ENCODE assay signal across 26 cellular contexts in the genomic region with DNA sequence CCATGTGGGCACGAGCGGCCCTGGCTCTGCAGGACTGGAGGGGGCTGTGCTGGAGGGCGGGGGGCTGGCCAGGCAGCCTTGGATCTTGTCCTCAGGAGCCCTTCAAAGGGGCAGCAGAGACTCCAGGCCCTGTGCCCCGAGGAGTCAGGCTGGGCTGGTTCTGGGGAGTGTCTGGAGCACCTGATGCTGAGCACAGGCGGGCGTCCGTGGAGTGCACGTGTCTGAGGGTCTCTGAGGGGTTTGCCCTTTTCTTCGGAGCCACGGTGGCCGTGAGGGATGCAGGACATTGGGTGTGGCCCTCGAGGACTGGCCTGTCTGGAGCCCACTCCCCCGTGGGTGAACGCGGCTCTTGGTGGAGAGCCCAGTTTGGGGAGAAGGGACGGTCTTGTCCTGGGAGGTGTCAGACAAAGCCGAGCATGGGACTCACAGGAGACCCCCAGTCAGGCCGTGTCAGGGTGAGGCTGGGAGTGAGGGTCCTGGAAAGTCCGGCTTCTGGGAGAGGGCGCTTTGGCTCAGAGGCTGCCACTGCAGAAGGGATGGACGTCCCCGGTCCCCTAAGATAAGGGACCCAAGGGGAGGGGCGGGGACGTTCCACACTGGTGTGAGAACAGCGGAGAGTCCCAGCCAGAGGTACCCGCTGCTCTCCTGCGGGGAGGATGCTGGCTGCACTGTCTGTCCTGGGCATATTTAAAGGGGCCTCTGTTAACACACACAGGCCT.
A peak's percentile ranks its signal among the peaks of the same experiment; 100 is the strongest.
DNase-seq lines count a peak whose midpoint lies in the region; TF ChIP-seq lines count a peak whose summit lies in the region.
"Had no signal": no experiment of that assay in that cellular context is flagged by ENCODE, and none has a peak within 500 bp of the region (broad histone marks: within the 10 kb centered on the region; RNA-seq: fewer than 3 reads in every experiment).

No MANE protein-coding gene starts in this region.

- peaks cover 0 to 6% (median 2%) of the 10 kb centered on the region in 4 donors for H3K36me3 ChIP-seq in liver (ENCODE audit: control insufficient read depth in 4 of 4, insufficient read depth in 3 of 4, low read depth in 1 of 4, low read length in 3 of 4)

- no peak overlapping the region for H3K27ac ChIP-seq in H9 (ENCODE audit: insufficient read length, low read depth, low read length)
- peak overlapping the region; percentile 53 to 82 for H3K27ac ChIP-seq in coronary artery
- H3K27ac ChIP-seq in liver (ENCODE audit: low read depth in 1 of 2, low read length in 2 of 2): peak overlapping the region; percentile 4 to 16
- peak overlapping the region; percentile 93 for H3K27ac ChIP-seq in substantia nigra (ENCODE audit: low read depth, low read length, poor library complexity, severe bottlenecking)
- H3K27ac ChIP-seq: thyroid gland had no signal

- H2BK5ac ChIP-seq in H9 (ENCODE audit: insufficient read length, low read length): no peak overlapping the region

- H3K9me3 Mint-ChIP-seq in H9: peaks cover 14 to 15% of the 10 kb centered on the region in 2 experiments
- no peaks in the 10 kb centered on the region for H3K9me3 Mint-ChIP-seq in activated T-helper 2 cell treated with anti-CD3 and anti-CD28 coated beads, Interferon-gamma antibody, Interleukin-2, Interleukin-4, amounts not matched to agents 10 μg/mL and 5 μg/mL and 100 μg/mL, durations not matched to agents 14 hours and 24 hours and 36 hours

- peaks cover 13% of the 10 kb centered on the region for H3K79me1 ChIP-seq in H9 (ENCODE audit: insufficient read depth, low read depth, low read length, poor library complexity, severe bottlenecking)

- peak overlapping the region; percentile 32 to 95 (median 74); a peak in 6 of 7 replicates for H3K27ac Mint-ChIP-seq in H9
- H3K27ac Mint-ChIP-seq in activated T-helper 2 cell treated with anti-CD3 and anti-CD28 coated beads, Interferon-gamma antibody, Interleukin-2, Interleukin-4, amounts not matched to agents 10 μg/mL and 5 μg/mL and 100 μg/mL, durations not matched to agents 14 hours and 24 hours and 36 hours: no peak overlapping the region
- H3K27ac Mint-ChIP-seq: activated CD4-positive, alpha-beta memory T cell treated with anti-CD3 and anti-CD28 coated beads for 36 hours; activated naive CD8-positive, alpha-beta T cell treated with anti-CD3 and anti-CD28 coated beads, Interleukin-2, amount 50 U/mL, for 24 hours; CD8-positive, alpha-beta T cell; mesothelial cell of epicardium had no signal

- no peaks in the 10 kb centered on the region for H4K20me1 ChIP-seq in H9 (ENCODE audit: control insufficient read depth, insufficient read depth, insufficient read length)

- H4K91ac ChIP-seq in H9 (ENCODE audit: insufficient read length, low read depth, low read length): no peak overlapping the region

- H3K9ac ChIP-seq in H9 (ENCODE audit: extremely low read depth, insufficient read length, low read length): no peak overlapping the region
- H3K9ac ChIP-seq in liver (ENCODE audit: low read depth in 1 of 2, low read length in 2 of 2): no peak overlapping the region

- no peak overlapping the region for H2BK120ac ChIP-seq in H9 (ENCODE audit: low read depth, low read length, poor library complexity, severe bottlenecking)

- H3K4me3 Mint-ChIP-seq in H9: no peak overlapping the region
- H3K4me3 Mint-ChIP-seq in activated T-helper 2 cell treated with anti-CD3 and anti-CD28 coated beads, Interferon-gamma antibody, Interleukin-2, Interleukin-4, amounts not matched to agents 10 μg/mL and 5 μg/mL and 100 μg/mL, durations not matched to agents 14 hours and 24 hours and 36 hours (ENCODE audit: low read depth): no peak overlapping the region
- H3K4me3 Mint-ChIP-seq: activated CD4-positive, alpha-beta memory T cell treated with anti-CD3 and anti-CD28 coated beads for 36 hours; activated naive CD8-positive, alpha-beta T cell treated with anti-CD3 and anti-CD28 coated beads, Interleukin-2, amount 50 U/mL, for 24 hours; CD8-positive, alpha-beta T cell; mesothelial cell of epicardium; naive thymus-derived CD8-positive, alpha-beta T cell had no signal

- H3T11ph ChIP-seq in H9 (ENCODE audit: low read length): no peak overlapping the region

- WGBS in H9 (ENCODE audit: extremely low coverage, insufficient read length, low lambda C conversion rate): no CpG with 5 or more reads among the region's 27 CpGs
- 76% methylated on average over 27 of the region's 27 CpGs for WGBS in liver

- no peaks in the 10 kb centered on the region for H3K9me3 ChIP-seq in H9 (ENCODE audit: control insufficient read depth, low read depth, low read length)
- no peaks in the 10 kb centered on the region for H3K9me3 ChIP-seq in liver (ENCODE audit: control insufficient read depth in 4 of 4, low read length in 3 of 4)
- H3K9me3 ChIP-seq: thyroid gland had no signal

- H3K27me3 ChIP-seq in H9 (ENCODE audit: insufficient read depth, low read length): no peaks in the 10 kb centered on the region
- no peaks in the 10 kb centered on the region for H3K27me3 ChIP-seq in liver (ENCODE audit: control insufficient read depth in 4 of 4, insufficient read depth in 4 of 4, low read length in 3 of 4)
- H3K27me3 ChIP-seq: thyroid gland had no signal

- no peak overlapping the region for H3K4ac ChIP-seq in H9 (ENCODE audit: low read depth, low read length)

- H4K5ac ChIP-seq in H9 (ENCODE audit: insufficient read length, low read depth, low read length): no peak overlapping the region

- no peak overlapping the region for H2BK20ac ChIP-seq in H9 (ENCODE audit: low read depth, low read length, poor library complexity, severe bottlenecking)

- no peak overlapping the region for H3K56ac ChIP-seq in H9 (ENCODE audit: insufficient read length, low read depth, low read length)

- no peak overlapping the region for H2AK5ac ChIP-seq in H9 (ENCODE audit: insufficient read length, low read length)

- no peak overlapping the region for H4K8ac ChIP-seq in H9 (replicated peaks; ENCODE audit: insufficient read length, low read depth, low read length)

- H3K14ac ChIP-seq in H9 (ENCODE audit: insufficient read depth, low read length): peak overlapping the region; percentile 27; the same call in 1 of the 2 replicates

- no peaks in the 10 kb centered on the region for H3K4me1 ChIP-seq in H9 (ENCODE audit: insufficient read depth, low read length)
- H3K4me1 ChIP-seq in liver (ENCODE audit: control insufficient read depth in 4 of 4, insufficient read depth in 4 of 4, low read length in 3 of 4): peaks cover 29 to 96% (median 92%) of the 10 kb centered on the region in 4 donors

- H3K36me3 Mint-ChIP-seq in H9 (ENCODE audit: insufficient read depth in 1 of 3, low read depth in 3 of 3): peaks cover 19 to 51% (median 39%) of the 10 kb centered on the region in 3 experiments
- no peaks in the 10 kb centered on the region for H3K36me3 Mint-ChIP-seq in activated T-helper 2 cell treated with anti-CD3 and anti-CD28 coated beads, Interferon-gamma antibody, Interleukin-2, Interleukin-4, amounts not matched to agents 10 μg/mL and 5 μg/mL and 100 μg/mL, durations not matched to agents 14 hours and 24 hours and 36 hours (ENCODE audit: low read depth)
- H3K36me3 Mint-ChIP-seq: CD8-positive, alpha-beta T cell had no signal

- H3K79me2 ChIP-seq in H9 (ENCODE audit: insufficient read depth, low read length): peaks cover 13% of the 10 kb centered on the region; the same call in 1 of the 2 replicates

- peaks cover 8 to 16% of the 10 kb centered on the region in 2 experiments; a peak in 3 of 4 replicates for H3K4me1 Mint-ChIP-seq in H9
- peaks cover 6% of the 10 kb centered on the region for H3K4me1 Mint-ChIP-seq in activated T-helper 2 cell treated with anti-CD3 and anti-CD28 coated beads, Interferon-gamma antibody, Interleukin-2, Interleukin-4, amounts not matched to agents 10 μg/mL and 5 μg/mL and 100 μg/mL, durations not matched to agents 14 hours and 24 hours and 36 hours (ENCODE audit: low read depth)

- no peak overlapping the region for H3K23ac ChIP-seq in H9 (ENCODE audit: insufficient read length, low read depth, low read length)

- H3K27me3 Mint-ChIP-seq in H9 (ENCODE audit: low read depth): no peaks in the 10 kb centered on the region
- H3K27me3 Mint-ChIP-seq in activated T-helper 2 cell treated with anti-CD3 and anti-CD28 coated beads, Interferon-gamma antibody, Interleukin-2, Interleukin-4, amounts not matched to agents 10 μg/mL and 5 μg/mL and 100 μg/mL, durations not matched to agents 14 hours and 24 hours and 36 hours (ENCODE audit: low read depth): peaks cover 9% of the 10 kb centered on the region

- no peak overlapping the region for H2BK15ac ChIP-seq in H9 (ENCODE audit: low read depth, low read length)

- H3K18ac ChIP-seq in H9 (ENCODE audit: insufficient read length, low read depth, low read length): no peak overlapping the region

- no peak overlapping the region for H3K4me2 ChIP-seq in H9 (ENCODE audit: insufficient read depth, insufficient read length, low read length)

- H3K4me3 ChIP-seq in coronary artery (no peak overlapping the region), liver (ENCODE audit: low read depth in 1 of 3, low read length in 3 of 3) (no peak overlapping the region)
- H3K4me3 ChIP-seq: thyroid gland had no signal

- no peak for TF ChIP-seq RAD21 in liver (IDR thresholded peaks at IDR 0.05)

- no peak overlapping the region for H2BK12ac ChIP-seq in H9 (ENCODE audit: insufficient read length, low read depth, low read length)

- no peak for DNase-seq in H9
- no peak for DNase-seq in coronary artery (ENCODE audit: low spot score)
- DNase-seq in substantia nigra (lab: John Stamatoyannopoulos, UW): no peak
- no peak for DNase-seq in activated T-helper 2 cell treated with anti-CD3 and anti-CD28 coated beads, Interferon-gamma antibody, Interleukin-2, Interleukin-4, amounts not matched to agents 10 μg/mL and 5 μg/mL and 100 μg/mL, durations not matched to agents 14 hours and 24 hours and 36 hours (ENCODE audit: low spot score)
- no peak for DNase-seq in activated CD4-positive, CD25-positive, alpha-beta regulatory T cell treated with anti-CD3 and anti-CD28 coated beads, Interleukin-2, amount 50 U/mL, for 72 hours
- DNase-seq in NCI-H82 treated with DMSO at 0.1 percent for 48 hours (lab: John Stamatoyannopoulos, UW; ENCODE audit: unreplicated experiment): no peak
- DNase-seq in T-helper 1 cell: no peak
- DNase-seq: activated CD4-positive, alpha-beta memory T cell treated with anti-CD3 and anti-CD28 coated beads for 36 hours; activated CD8-positive, alpha-beta memory T cell treated with anti-CD3 and anti-CD28 coated beads, Interleukin-2, amount 50 U/mL, for 48 hours; activated effector memory CD4-positive, alpha-beta T cell treated with anti-CD3 and anti-CD28 coated beads, Interleukin-2, amount 50 U/mL, for 16 hours; activated naive CD8-positive, alpha-beta T cell treated with anti-CD3 and anti-CD28 coated beads, Interleukin-2, amount 50 U/mL, for 24 hours; cerebellar nuclear complex; DMS153; GDM1; H7; Kasumi-1; NCI-H1694; NCI-H774; stimulated activated CD4-positive, alpha-beta T cell treated with anti-CD3 and anti-CD28 coated beads, Interleukin-4, amount 100 ng/mL, for 4 hours; stimulated activated naive CD4-positive, alpha-beta T cell treated with Interleukin-2 at 50 U/mL for 16 hours; SW 1271; thyroid gland had no signal

- no peaks in the 10 kb centered on the region for H3K23me2 ChIP-seq in H9 (ENCODE audit: insufficient read length, low read depth, low read length, poor library complexity, severe bottlenecking)

- H2AFZ ChIP-seq in H9 (ENCODE audit: low read length): no peak overlapping the region

- TF ChIP-seq CTCF in H9 (conservative IDR thresholded peaks at IDR 0.05): no peak
- no peak for TF ChIP-seq CTCF in coronary artery (IDR thresholded peaks at IDR 0.05)
- TF ChIP-seq CTCF in liver (IDR thresholded peaks at IDR 0.05; ENCODE audit: low read depth, low read length, missing input control): no peak

- intact Hi-C loops in activated T-helper 2 cell treated with anti-CD3 and anti-CD28 coated beads, Interferon-gamma antibody, Interleukin-2, Interleukin-4, amounts not matched to agents 10 μg/mL and 5 μg/mL and 100 μg/mL, durations not matched to agents 14 hours and 24 hours and 36 hours (cut with micrococcal nuclease): no loop called here
